ENCODE assay signal across 9 cellular contexts in the genomic region with DNA sequence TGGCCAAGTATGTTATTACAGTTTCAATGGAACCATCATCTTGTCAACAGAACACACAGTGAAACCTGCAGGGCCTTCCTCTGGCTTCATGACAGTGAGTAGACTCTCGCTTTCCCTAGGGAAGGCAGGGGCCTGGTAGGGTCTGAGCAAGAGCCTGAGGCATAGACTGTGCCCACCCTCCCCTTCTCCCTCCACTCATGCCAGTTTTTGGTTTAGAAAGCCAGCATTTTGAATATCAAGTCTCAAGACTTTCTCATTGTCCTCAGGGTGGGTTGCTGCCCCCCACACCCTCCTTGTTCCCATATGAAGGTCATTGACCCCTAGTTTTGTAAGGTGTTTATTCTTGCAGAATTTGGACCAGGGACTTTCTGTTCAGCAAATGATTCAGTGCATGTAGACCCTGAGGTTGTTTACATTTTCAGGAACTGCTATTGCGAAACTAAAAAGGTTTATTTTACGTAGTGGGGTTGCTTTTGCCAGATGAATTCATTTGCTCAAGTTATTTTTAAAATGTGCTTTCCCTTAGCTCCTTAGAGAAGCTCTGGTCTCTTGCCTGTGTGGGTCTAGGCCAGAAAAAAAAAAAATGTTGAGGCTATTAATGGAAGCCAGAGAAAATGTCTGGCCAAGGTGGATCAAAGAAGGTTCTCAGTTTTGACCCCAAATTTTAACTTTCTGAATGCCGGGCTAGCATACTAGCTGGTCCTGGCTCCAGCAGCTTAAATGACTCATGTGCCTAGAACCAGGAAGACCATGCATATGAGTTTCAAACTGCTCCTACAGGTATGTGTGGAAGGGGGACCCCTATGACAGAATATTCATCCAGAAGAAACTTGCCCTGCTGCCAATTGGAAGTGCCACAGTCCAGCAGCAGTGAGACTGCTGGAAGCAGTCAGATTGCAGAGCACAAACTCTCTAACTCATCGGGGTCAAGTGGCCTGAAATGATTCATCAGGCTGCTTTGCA. TPM values are rescaled to one million over a fixed set of nuclear protein-coding genes. Genes with fewer than 3 reads are reported as not detected.
DNase-seq lines count a peak whose midpoint lies in the region; ATAC-seq, FAIRE-seq and TF ChIP-seq lines count a peak whose summit lies in the region.
"Had no signal": no experiment of that assay in that cellular context is flagged by ENCODE, and none has a peak within 500 bp of the region (broad histone marks: within the 10 kb centered on the region; RNA-seq: fewer than 3 reads in every experiment).

No MANE protein-coding gene starts in this region.

- ATAC-seq in GM19463 (IDR thresholded peaks at IDR 0.05; ENCODE audit: unreplicated experiment) (peak; percentile 54), gastroesophageal sphincter (peak; percentile 91)

- H3K9me3 ChIP-seq in gastroesophageal sphincter (no peaks in the 10 kb centered on the region), subcutaneous abdominal adipose tissue (ENCODE audit: control insufficient read depth in 5 of 5, low read length in 5 of 5) (no peaks in the 10 kb centered on the region), neuronal stem cell (replicated peaks in 1 of 2; ENCODE audit: control insufficient read depth in 2 of 2, insufficient read depth in 1 of 2, low read depth in 1 of 2, low read length in 2 of 2) (peaks cover 0 to 12% of the 10 kb centered on the region in 2 donors)

- H2BK15ac ChIP-seq in neuronal stem cell (ENCODE audit: low read length), result no peak overlapping the region

- no peaks in the 10 kb centered on the region for H3K36me3 ChIP-seq in gastroesophageal sphincter
- peaks cover 0 to 9% (median 6%) of the 10 kb centered on the region in 5 donors for H3K36me3 ChIP-seq in subcutaneous abdominal adipose tissue (ENCODE audit: control insufficient read depth in 5 of 5, insufficient read depth in 5 of 5, low read length in 5 of 5)
- peaks cover 3 to 77% of the 10 kb centered on the region in 2 donors for H3K36me3 ChIP-seq in neuronal stem cell (replicated peaks in 1 of 2; ENCODE audit: control insufficient read depth in 2 of 2, insufficient read depth in 2 of 2, low read length in 2 of 2)

- no peak overlapping the region for H3K23ac ChIP-seq in neuronal stem cell (ENCODE audit: low read depth, low read length, poor library complexity)

- H3K4me1 ChIP-seq in gastroesophageal sphincter (peaks cover 17 to 77% (median 17%) of the 10 kb centered on the region in 3 donors), subcutaneous abdominal adipose tissue (ENCODE audit: control insufficient read depth in 5 of 5, insufficient read depth in 5 of 5, low read length in 5 of 5) (peaks cover 0 to 18% (median 11%) of the 10 kb centered on the region in 5 donors), neuronal stem cell (ENCODE audit: control insufficient read depth in 2 of 2, insufficient read depth in 1 of 2, low read depth in 1 of 2, low read length in 2 of 2) (peaks cover 9 to 16% of the 10 kb centered on the region in 2 donors)

- no peak overlapping the region for H2AFZ ChIP-seq in neuronal stem cell (ENCODE audit: low read length)

- no peak overlapping the region for H4K8ac ChIP-seq in neuronal stem cell (ENCODE audit: low read depth, low read length)

- peak; percentile 94 for TF ChIP-seq EP300 in gastroesophageal sphincter (IDR thresholded peaks at IDR 0.05)

- H3K27me3 ChIP-seq in gastroesophageal sphincter, result no peaks in the 10 kb centered on the region
- H3K27me3 ChIP-seq in subcutaneous abdominal adipose tissue (ENCODE audit: control insufficient read depth in 5 of 5, insufficient read depth in 4 of 5, low read length in 5 of 5), result no peaks in the 10 kb centered on the region
- no peaks in the 10 kb centered on the region for H3K27me3 ChIP-seq in neuronal stem cell (ENCODE audit: control insufficient read depth in 3 of 3, insufficient read depth in 3 of 3, low read depth in 1 of 3, low read length in 3 of 3)

- H4K91ac ChIP-seq in neuronal stem cell (ENCODE audit: low read depth, low read length, poor library complexity), result no peak overlapping the region

- no peak overlapping the region for H2AK5ac ChIP-seq in neuronal stem cell (ENCODE audit: low read depth, low read length)

- TF ChIP-seq POLR2A in NB4 (IDR thresholded peaks at IDR 0.05; ENCODE audit: extremely low read depth, insufficient read length) (no peak), gastroesophageal sphincter (IDR thresholded peaks at IDR 0.05) (no peak)

- no peaks in the 10 kb centered on the region for H3K79me1 ChIP-seq in neuronal stem cell (ENCODE audit: low read depth, low read length)

- H3K9ac ChIP-seq in subcutaneous abdominal adipose tissue (ENCODE audit: low read length in 5 of 5), result no peak overlapping the region
- no peak overlapping the region for H3K9ac ChIP-seq in neuronal stem cell (ENCODE audit: low read depth, low read length, poor library complexity)

- FAIRE-seq in frontal cortex (lab: Jason Lieb, UNC), result no peak

- no peak overlapping the region for H2BK12ac ChIP-seq in neuronal stem cell (ENCODE audit: low read length)

- H2BK5ac ChIP-seq in neuronal stem cell (ENCODE audit: low read length), result no peak overlapping the region

- TF ChIP-seq CTCF in NB4 (IDR thresholded peaks at IDR 0.05; ENCODE audit: low read depth, low read length) (no peak), gastroesophageal sphincter (IDR thresholded peaks at IDR 0.05) (peak in 1 of 4 experiments; percentile 14)

- no peak overlapping the region for H3K4me2 ChIP-seq in neuronal stem cell (ENCODE audit: insufficient read depth, low read length, poor library complexity, severe bottlenecking)

- H3K27ac ChIP-seq in gastroesophageal sphincter, result peak overlapping the region; percentile 85 to 100 (median 94)
- H3K27ac ChIP-seq in subcutaneous abdominal adipose tissue (ENCODE audit: low read depth, low read length), result peak overlapping the region; percentile 56
- no peak overlapping the region for H3K27ac ChIP-seq in neuronal stem cell (replicated peaks; ENCODE audit: low read length)

- 13 to 31% methylated on average over 4 of the region's 5 CpGs for WGBS in gastroesophageal sphincter (ENCODE audit: low coverage in 1 of 2), 2 donors
- no CpG with 5 or more reads among the region's 5 CpGs for WGBS in neuronal stem cell (ENCODE audit: extremely low coverage in 2 of 2, insufficient read length in 2 of 2, insufficient replicate concordance in 1 of 2), 2 donors

- H3K4me3 ChIP-seq in NB4 (ENCODE audit: low read depth, low read length) (no peak overlapping the region), gastroesophageal sphincter (no peak overlapping the region), subcutaneous abdominal adipose tissue (ENCODE audit: low read depth in 1 of 5, low read length in 5 of 5) (no peak overlapping the region), neuronal stem cell (ENCODE audit: low read length in 2 of 2) (no peak overlapping the region)

- H3K4ac ChIP-seq in neuronal stem cell (ENCODE audit: low read length), result no peak overlapping the region

- no peak overlapping the region for H3K18ac ChIP-seq in neuronal stem cell (ENCODE audit: low read length)

- no peak overlapping the region for H3K14ac ChIP-seq in neuronal stem cell (ENCODE audit: low read length)

- DNase-seq in NB4 (ENCODE audit: low read depth) (peak; percentile 25), NCI-H748 (lab: John Stamatoyannopoulos, UW; ENCODE audit: unreplicated experiment) (no peak), frontal cortex (ENCODE audit: low spot score in 2 of 2) (no peak), neuronal stem cell (ENCODE audit: low spot score) (no peak), SIG-M5 treated with dmso at 0.1 percent for 504 hours (lab: John Stamatoyannopoulos, UW; ENCODE audit: unreplicated experiment) (no peak)

- H2BK120ac ChIP-seq in neuronal stem cell (ENCODE audit: low read depth, low read length), result no peak overlapping the region

RNA-seq across cellular contexts. Expression of a gene that starts 10.1 kb away (rescaled TPM):
- total RNA-seq in gastroesophageal sphincter (10 to 100 TPM; 10.2 to 12.4 (median 11.6) TPM), frontal cortex (2.9 TPM)
- polyA plus RNA-seq in neuronal stem cell (2013, experiment 1 of 2), result 20.2 TPM
- 20.9 TPM for polyA plus RNA-seq in neuronal stem cell (2013, experiment 2 of 2)

RNA-seq across cellular contexts. Expression of a gene that starts 15.7 kb away (rescaled TPM):
- not detected for total RNA-seq in gastroesophageal sphincter
- not detected for total RNA-seq in frontal cortex
- not detected for polyA plus RNA-seq in neuronal stem cell (2013, experiment 1 of 2)
- polyA plus RNA-seq in neuronal stem cell (2013, experiment 2 of 2), result not detected
- total RNA-seq: activated CD8-positive, alpha-beta memory T cell treated with anti-CD3 and anti-CD28 coated beads for 36 hours had no signal

RNA-seq across cellular contexts. Expression of a gene that starts 33.5 kb away (rescaled TPM):
- total RNA-seq in gastroesophageal sphincter (10 to 100 TPM in 3 of 4 donors, 1 to 10 TPM in 1; 8.9 to 28.3 (median 16.0) TPM), frontal cortex (53.0 TPM)
- polyA plus RNA-seq in neuronal stem cell (2013, experiment 1 of 2), result 30.6 TPM
- 32.0 TPM for polyA plus RNA-seq in neuronal stem cell (2013, experiment 2 of 2)
